ENCODE assay signal across 9 cellular contexts in the genomic region with DNA sequence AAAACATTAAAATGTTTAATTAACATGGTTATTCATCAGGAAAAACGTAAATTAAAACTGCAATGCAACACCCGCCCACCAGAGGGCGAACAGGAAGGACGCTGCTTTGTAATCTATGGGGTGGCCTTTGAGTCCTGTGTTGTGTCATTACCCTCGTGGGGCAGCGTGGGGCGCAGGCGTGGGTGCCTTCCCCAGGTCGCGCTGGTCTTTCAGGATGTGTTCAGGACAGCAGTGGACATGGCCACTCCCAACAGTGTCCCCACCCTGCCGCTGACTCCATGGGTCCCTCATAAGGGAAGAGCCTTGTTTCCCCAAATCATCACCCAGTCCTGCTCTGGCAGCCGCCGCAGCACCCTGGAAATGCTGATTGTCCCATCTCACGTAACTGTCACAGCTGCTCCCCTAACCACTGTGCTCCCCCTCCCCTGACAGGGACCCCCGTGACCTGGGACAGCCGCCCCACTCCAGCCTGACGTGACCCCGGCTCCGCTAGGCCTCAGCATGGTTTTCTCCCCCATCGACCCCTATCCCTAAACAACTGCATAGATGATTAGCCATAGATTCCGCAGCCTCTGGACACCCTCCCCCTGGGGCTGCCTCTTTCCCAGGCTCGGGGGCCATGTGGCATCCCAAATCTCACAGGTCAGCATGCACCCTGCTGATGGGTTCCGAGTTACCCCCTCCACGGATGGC. TPM values are rescaled to one million over a fixed set of nuclear protein-coding genes. Genes with fewer than 3 reads are reported as not detected.
DNase-seq lines count a peak whose midpoint lies in the region; FAIRE-seq and TF ChIP-seq lines count a peak whose summit lies in the region.
"Had no signal": no experiment of that assay in that cellular context is flagged by ENCODE, and none has a peak within 500 bp of the region (broad histone marks: within the 10 kb centered on the region; RNA-seq: fewer than 3 reads in every experiment).

No MANE protein-coding gene starts in this region.

- H3K4me1 ChIP-seq in parathyroid adenoma, result peaks cover 10% of the 10 kb centered on the region

- H2AFZ ChIP-seq in parathyroid adenoma, result no peak overlapping the region

- H3K36me3 ChIP-seq in parathyroid adenoma (ENCODE audit: control insufficient read depth, insufficient read depth, low read length), result no peaks in the 10 kb centered on the region

- H3K4me3 ChIP-seq in fibroblast of the aortic adventitia (ENCODE audit: low read depth, low read length) (no peak overlapping the region), parathyroid adenoma (ENCODE audit: low read depth, low read length) (no peak overlapping the region)

- no peaks in the 10 kb centered on the region for H3K27me3 ChIP-seq in parathyroid adenoma (ENCODE audit: control insufficient read depth, insufficient read depth, low read length)

- H3K9me3 ChIP-seq in parathyroid adenoma (ENCODE audit: control insufficient read depth, low read length), result no peaks in the 10 kb centered on the region

- H3K4me2 ChIP-seq in parathyroid adenoma (ENCODE audit: low read length), result no peak overlapping the region

- TF ChIP-seq CTCF in fibroblast of the aortic adventitia (IDR thresholded peaks at IDR 0.05; ENCODE audit: insufficient read depth, low read length) (peak; percentile 82), parathyroid adenoma (IDR thresholded peaks at IDR 0.05) (peak; percentile 72)

- FAIRE-seq in urothelium cell line (lab: Jason Lieb, UNC), result peak; percentile 50

- no peak overlapping the region for H3K27ac ChIP-seq in parathyroid adenoma
- H3K27ac ChIP-seq: epithelial cell of prostate had no signal

- DNase-seq in NCI-H510A treated with DMSO at 0.1 percent for 48 hours (lab: John Stamatoyannopoulos, UW), result peak; percentile 12
- no peak for DNase-seq in NCI-H510A (lab: John Stamatoyannopoulos, UW)
- DNase-seq in NCI-H774 (lab: John Stamatoyannopoulos, UW), result peak; percentile 5
- DNase-seq in activated T-cell treated with anti-CD3 and anti-CD28 coated beads, Interleukin-2, amount 50 U/mL, for 1 hour, result peak; percentile 56
- peak; percentile 37 for DNase-seq in fibroblast of the aortic adventitia (ENCODE audit: low read depth)
- peak; percentile 49 for DNase-seq in urothelium cell line (ENCODE audit: low spot score)
- DNase-seq in GM19238 (ENCODE audit: insufficient read length, low spot score), result no peak

- no peaks in the 10 kb centered on the region for H3K79me2 ChIP-seq in parathyroid adenoma

- H3K9ac ChIP-seq in parathyroid adenoma, result no peak overlapping the region

RNA-seq across cellular contexts. Expression of a gene that starts 36.4 kb away (rescaled TPM):
- not detected in 2 replicates for total RNA-seq in fibroblast of the aortic adventitia (ENCODE audit: low replicate concordance)

RNA-seq across cellular contexts. Expression of a gene that starts 41.4 kb away (rescaled TPM):
- not detected in 2 replicates for total RNA-seq in fibroblast of the aortic adventitia (ENCODE audit: low replicate concordance)

RNA-seq across cellular contexts. Expression of a gene that starts 57.0 kb away (rescaled TPM):
- not detected in 2 replicates for total RNA-seq in fibroblast of the aortic adventitia (ENCODE audit: low replicate concordance)

Comparison
In these comparisons a context has a peak if more than half of its experiments do, and no peak if none do; other contexts are left out.
1. DNase-seq: peak in NCI-H510A treated with DMSO at 0.1 percent for 48 hours (single experiment), NCI-H774 (single experiment), activated T-cell treated with anti-CD3 and anti-CD28 coated beads, Interleukin-2, amount 50 U/mL, for 1 hour (single experiment), fibroblast of the aortic adventitia (single experiment) and urothelium cell line (single experiment); none in NCI-H510A (single experiment) and GM19238 (single experiment).